In genomic region chr1:85464497-85465098, GRCh38 we compare ENCODE assay signal across 1 cellular context.
A peak's percentile ranks its signal among the peaks of the same experiment; 100 is the strongest.
TF ChIP-seq lines count a peak whose summit lies in the region.

No MANE protein-coding gene starts in this region.

TF ChIP-seq in HepG2, 621 proteins besides CTCF, POLR2A, EP300 and RAD21 (continued from another document and continues in another):
- TF ChIP-seq ZNF136 (CRISPR knock-in tag; IDR thresholded peaks at IDR 0.05; ENCODE audit: low read depth) (no peak), ZNF44 (CRISPR knock-in tag; IDR thresholded peaks at IDR 0.05) (no peak), WIZ (CRISPR knock-in tag; IDR thresholded peaks at IDR 0.05) (no peak), ZNF546 (CRISPR knock-in tag; conservative IDR thresholded peaks at IDR 0.05) (no peak), NAIF1 (CRISPR knock-in tag; IDR thresholded peaks at IDR 0.05; ENCODE audit: borderline replicate concordance) (no peak), CSRNP2 (CRISPR knock-in tag; conservative IDR thresholded peaks at IDR 0.05; ENCODE audit: low read depth) (0 out of 2 replicates have a peak, but pooled peaks have one; percentile 2), DR1 (CRISPR knock-in tag; IDR thresholded peaks at IDR 0.05) (no peak), KAT8 (CRISPR knock-in tag; IDR thresholded peaks at IDR 0.05) (no peak), ZNF616 (CRISPR knock-in tag; IDR thresholded peaks at IDR 0.05; ENCODE audit: low read depth) (peak; percentile 91; the same call in 1 of the 2 replicates), THAP8 (CRISPR knock-in tag; IDR thresholded peaks at IDR 0.05; ENCODE audit: borderline replicate concordance) (no peak), SAFB2 (CRISPR knock-in tag; IDR thresholded peaks at IDR 0.05; ENCODE audit: borderline replicate concordance, low read depth) (0 out of 2 replicates have a peak, but pooled peaks have one; percentile 56), MATR3 (CRISPR knock-in tag; IDR thresholded peaks at IDR 0.05) (no peak), KAT2B (IDR thresholded peaks at IDR 0.05; ENCODE audit: borderline replicate concordance, low read depth, low read length) (no peak), ZBTB21 (CRISPR knock-in tag; IDR thresholded peaks at IDR 0.05) (no peak), ZNF660 (CRISPR knock-in tag; IDR thresholded peaks at IDR 0.05; ENCODE audit: borderline replicate concordance, low read depth) (no peak), ZFP90 (CRISPR knock-in tag; IDR thresholded peaks at IDR 0.05; ENCODE audit: borderline replicate concordance) (no peak), LBX2 (CRISPR knock-in tag; IDR thresholded peaks at IDR 0.05; ENCODE audit: borderline replicate concordance) (0 out of 2 replicates have a peak, but pooled peaks have one; percentile 18), MYC (CRISPR knock-in tag; IDR thresholded peaks at IDR 0.05; ENCODE audit: borderline replicate concordance) (peak; percentile 75), FOXJ3 (CRISPR knock-in tag; IDR thresholded peaks at IDR 0.05; ENCODE audit: borderline replicate concordance) (no peak), TEAD3 (CRISPR knock-in tag; optimal IDR thresholded peaks at IDR 0.05; ENCODE audit: borderline replicate concordance) (no peak), MXD3 (CRISPR knock-in tag; IDR thresholded peaks at IDR 0.05) (peak; percentile 13; the same call in 1 of the 2 replicates), TRIM24 (CRISPR knock-in tag; IDR thresholded peaks at IDR 0.05) (no peak), ZNF335 (CRISPR knock-in tag; IDR thresholded peaks at IDR 0.05) (no peak), REPIN1 (CRISPR knock-in tag; IDR thresholded peaks at IDR 0.05; ENCODE audit: borderline replicate concordance, low read depth) (0 out of 2 replicates have a peak, but pooled peaks have one; percentile 8), MIER2 (CRISPR knock-in tag; IDR thresholded peaks at IDR 0.05) (no peak), CREB1 (IDR thresholded peaks at IDR 0.05) (no peak), CREB1 (CRISPR knock-in tag; IDR thresholded peaks at IDR 0.05) (no peak), LCORL (IDR thresholded peaks at IDR 0.05) (no peak), LCORL (CRISPR knock-in tag; IDR thresholded peaks at IDR 0.05) (peak; percentile 28; the same call in 1 of the 2 replicates), THYN1 (CRISPR knock-in tag; IDR thresholded peaks at IDR 0.05; ENCODE audit: borderline replicate concordance, low read depth) (no peak), RBFOX2 (IDR thresholded peaks at IDR 0.05; ENCODE audit: low read depth, low read length) (peak; percentile 84; the same call in 1 of the 2 replicates), ZMAT3 (CRISPR knock-in tag; conservative IDR thresholded peaks at IDR 0.05) (0 out of 2 replicates have a peak, but pooled peaks have one; percentile 43), ZBTB1 (CRISPR knock-in tag; IDR thresholded peaks at IDR 0.05; ENCODE audit: borderline replicate concordance) (no peak)
- TF ChIP-seq, protein P1, sequence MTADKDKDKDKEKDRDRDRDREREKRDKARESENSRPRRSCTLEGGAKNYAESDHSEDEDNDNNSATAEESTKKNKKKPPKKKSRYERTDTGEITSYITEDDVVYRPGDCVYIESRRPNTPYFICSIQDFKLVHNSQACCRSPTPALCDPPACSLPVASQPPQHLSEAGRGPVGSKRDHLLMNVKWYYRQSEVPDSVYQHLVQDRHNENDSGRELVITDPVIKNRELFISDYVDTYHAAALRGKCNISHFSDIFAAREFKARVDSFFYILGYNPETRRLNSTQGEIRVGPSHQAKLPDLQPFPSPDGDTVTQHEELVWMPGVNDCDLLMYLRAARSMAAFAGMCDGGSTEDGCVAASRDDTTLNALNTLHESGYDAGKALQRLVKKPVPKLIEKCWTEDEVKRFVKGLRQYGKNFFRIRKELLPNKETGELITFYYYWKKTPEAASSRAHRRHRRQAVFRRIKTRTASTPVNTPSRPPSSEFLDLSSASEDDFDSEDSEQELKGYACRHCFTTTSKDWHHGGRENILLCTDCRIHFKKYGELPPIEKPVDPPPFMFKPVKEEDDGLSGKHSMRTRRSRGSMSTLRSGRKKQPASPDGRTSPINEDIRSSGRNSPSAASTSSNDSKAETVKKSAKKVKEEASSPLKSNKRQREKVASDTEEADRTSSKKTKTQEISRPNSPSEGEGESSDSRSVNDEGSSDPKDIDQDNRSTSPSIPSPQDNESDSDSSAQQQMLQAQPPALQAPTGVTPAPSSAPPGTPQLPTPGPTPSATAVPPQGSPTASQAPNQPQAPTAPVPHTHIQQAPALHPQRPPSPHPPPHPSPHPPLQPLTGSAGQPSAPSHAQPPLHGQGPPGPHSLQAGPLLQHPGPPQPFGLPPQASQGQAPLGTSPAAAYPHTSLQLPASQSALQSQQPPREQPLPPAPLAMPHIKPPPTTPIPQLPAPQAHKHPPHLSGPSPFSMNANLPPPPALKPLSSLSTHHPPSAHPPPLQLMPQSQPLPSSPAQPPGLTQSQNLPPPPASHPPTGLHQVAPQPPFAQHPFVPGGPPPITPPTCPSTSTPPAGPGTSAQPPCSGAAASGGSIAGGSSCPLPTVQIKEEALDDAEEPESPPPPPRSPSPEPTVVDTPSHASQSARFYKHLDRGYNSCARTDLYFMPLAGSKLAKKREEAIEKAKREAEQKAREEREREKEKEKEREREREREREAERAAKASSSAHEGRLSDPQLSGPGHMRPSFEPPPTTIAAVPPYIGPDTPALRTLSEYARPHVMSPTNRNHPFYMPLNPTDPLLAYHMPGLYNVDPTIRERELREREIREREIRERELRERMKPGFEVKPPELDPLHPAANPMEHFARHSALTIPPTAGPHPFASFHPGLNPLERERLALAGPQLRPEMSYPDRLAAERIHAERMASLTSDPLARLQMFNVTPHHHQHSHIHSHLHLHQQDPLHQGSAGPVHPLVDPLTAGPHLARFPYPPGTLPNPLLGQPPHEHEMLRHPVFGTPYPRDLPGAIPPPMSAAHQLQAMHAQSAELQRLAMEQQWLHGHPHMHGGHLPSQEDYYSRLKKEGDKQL (CRISPR knock-in tag; IDR thresholded peaks at IDR 0.05; ENCODE audit: low read depth), result no peak
- TF ChIP-seq, protein P2, sequence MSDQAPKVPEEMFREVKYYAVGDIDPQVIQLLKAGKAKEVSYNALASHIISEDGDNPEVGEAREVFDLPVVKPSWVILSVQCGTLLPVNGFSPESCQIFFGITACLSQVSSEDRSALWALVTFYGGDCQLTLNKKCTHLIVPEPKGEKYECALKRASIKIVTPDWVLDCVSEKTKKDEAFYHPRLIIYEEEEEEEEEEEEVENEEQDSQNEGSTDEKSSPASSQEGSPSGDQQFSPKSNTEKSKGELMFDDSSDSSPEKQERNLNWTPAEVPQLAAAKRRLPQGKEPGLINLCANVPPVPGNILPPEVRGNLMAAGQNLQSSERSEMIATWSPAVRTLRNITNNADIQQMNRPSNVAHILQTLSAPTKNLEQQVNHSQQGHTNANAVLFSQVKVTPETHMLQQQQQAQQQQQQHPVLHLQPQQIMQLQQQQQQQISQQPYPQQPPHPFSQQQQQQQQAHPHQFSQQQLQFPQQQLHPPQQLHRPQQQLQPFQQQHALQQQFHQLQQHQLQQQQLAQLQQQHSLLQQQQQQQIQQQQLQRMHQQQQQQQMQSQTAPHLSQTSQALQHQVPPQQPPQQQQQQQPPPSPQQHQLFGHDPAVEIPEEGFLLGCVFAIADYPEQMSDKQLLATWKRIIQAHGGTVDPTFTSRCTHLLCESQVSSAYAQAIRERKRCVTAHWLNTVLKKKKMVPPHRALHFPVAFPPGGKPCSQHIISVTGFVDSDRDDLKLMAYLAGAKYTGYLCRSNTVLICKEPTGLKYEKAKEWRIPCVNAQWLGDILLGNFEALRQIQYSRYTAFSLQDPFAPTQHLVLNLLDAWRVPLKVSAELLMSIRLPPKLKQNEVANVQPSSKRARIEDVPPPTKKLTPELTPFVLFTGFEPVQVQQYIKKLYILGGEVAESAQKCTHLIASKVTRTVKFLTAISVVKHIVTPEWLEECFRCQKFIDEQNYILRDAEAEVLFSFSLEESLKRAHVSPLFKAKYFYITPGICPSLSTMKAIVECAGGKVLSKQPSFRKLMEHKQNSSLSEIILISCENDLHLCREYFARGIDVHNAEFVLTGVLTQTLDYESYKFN (CRISPR knock-in tag; conservative IDR thresholded peaks at IDR 0.05), result no peak; the same call in 1 of the 2 replicates
- TF ChIP-seq, protein P3, sequence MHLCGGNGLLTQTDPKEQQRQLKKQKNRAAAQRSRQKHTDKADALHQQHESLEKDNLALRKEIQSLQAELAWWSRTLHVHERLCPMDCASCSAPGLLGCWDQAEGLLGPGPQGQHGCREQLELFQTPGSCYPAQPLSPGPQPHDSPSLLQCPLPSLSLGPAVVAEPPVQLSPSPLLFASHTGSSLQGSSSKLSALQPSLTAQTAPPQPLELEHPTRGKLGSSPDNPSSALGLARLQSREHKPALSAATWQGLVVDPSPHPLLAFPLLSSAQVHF (CRISPR knock-in tag; IDR thresholded peaks at IDR 0.05), result peak; percentile 80
- TF ChIP-seq, protein P4, sequence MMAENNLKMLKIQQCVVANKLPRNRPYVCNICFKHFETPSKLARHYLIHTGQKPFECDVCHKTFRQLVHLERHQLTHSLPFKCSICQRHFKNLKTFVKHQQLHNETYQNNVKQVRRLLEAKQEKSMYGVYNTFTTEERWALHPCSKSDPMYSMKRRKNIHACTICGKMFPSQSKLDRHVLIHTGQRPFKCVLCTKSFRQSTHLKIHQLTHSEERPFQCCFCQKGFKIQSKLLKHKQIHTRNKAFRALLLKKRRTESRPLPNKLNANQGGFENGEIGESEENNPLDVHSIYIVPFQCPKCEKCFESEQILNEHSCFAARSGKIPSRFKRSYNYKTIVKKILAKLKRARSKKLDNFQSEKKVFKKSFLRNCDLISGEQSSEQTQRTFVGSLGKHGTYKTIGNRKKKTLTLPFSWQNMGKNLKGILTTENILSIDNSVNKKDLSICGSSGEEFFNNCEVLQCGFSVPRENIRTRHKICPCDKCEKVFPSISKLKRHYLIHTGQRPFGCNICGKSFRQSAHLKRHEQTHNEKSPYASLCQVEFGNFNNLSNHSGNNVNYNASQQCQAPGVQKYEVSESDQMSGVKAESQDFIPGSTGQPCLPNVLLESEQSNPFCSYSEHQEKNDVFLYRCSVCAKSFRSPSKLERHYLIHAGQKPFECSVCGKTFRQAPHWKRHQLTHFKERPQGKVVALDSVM (CRISPR knock-in tag; IDR thresholded peaks at IDR 0.05), result no peak; the same call in 1 of the 2 replicates
- TF ChIP-seq, protein P5, sequence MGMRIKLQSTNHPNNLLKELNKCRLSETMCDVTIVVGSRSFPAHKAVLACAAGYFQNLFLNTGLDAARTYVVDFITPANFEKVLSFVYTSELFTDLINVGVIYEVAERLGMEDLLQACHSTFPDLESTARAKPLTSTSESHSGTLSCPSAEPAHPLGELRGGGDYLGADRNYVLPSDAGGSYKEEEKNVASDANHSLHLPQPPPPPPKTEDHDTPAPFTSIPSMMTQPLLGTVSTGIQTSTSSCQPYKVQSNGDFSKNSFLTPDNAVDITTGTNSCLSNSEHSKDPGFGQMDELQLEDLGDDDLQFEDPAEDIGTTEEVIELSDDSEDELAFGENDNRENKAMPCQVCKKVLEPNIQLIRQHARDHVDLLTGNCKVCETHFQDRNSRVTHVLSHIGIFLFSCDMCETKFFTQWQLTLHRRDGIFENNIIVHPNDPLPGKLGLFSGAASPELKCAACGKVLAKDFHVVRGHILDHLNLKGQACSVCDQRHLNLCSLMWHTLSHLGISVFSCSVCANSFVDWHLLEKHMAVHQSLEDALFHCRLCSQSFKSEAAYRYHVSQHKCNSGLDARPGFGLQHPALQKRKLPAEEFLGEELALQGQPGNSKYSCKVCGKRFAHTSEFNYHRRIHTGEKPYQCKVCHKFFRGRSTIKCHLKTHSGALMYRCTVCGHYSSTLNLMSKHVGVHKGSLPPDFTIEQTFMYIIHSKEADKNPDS (CRISPR knock-in tag; IDR thresholded peaks at IDR 0.05), result 0 out of 2 replicates have a peak, but pooled peaks have one; percentile 46
- TF ChIP-seq, protein P6, sequence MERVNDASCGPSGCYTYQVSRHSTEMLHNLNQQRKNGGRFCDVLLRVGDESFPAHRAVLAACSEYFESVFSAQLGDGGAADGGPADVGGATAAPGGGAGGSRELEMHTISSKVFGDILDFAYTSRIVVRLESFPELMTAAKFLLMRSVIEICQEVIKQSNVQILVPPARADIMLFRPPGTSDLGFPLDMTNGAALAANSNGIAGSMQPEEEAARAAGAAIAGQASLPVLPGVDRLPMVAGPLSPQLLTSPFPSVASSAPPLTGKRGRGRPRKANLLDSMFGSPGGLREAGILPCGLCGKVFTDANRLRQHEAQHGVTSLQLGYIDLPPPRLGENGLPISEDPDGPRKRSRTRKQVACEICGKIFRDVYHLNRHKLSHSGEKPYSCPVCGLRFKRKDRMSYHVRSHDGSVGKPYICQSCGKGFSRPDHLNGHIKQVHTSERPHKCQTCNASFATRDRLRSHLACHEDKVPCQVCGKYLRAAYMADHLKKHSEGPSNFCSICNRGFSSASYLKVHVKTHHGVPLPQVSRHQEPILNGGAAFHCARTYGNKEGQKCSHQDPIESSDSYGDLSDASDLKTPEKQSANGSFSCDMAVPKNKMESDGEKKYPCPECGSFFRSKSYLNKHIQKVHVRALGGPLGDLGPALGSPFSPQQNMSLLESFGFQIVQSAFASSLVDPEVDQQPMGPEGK (CRISPR knock-in tag; IDR thresholded peaks at IDR 0.05), result 0 out of 2 replicates have a peak, but pooled peaks have one; percentile 40
